Comparison of ENCODE assay signal across 1 cellular context in the genomic region with DNA sequence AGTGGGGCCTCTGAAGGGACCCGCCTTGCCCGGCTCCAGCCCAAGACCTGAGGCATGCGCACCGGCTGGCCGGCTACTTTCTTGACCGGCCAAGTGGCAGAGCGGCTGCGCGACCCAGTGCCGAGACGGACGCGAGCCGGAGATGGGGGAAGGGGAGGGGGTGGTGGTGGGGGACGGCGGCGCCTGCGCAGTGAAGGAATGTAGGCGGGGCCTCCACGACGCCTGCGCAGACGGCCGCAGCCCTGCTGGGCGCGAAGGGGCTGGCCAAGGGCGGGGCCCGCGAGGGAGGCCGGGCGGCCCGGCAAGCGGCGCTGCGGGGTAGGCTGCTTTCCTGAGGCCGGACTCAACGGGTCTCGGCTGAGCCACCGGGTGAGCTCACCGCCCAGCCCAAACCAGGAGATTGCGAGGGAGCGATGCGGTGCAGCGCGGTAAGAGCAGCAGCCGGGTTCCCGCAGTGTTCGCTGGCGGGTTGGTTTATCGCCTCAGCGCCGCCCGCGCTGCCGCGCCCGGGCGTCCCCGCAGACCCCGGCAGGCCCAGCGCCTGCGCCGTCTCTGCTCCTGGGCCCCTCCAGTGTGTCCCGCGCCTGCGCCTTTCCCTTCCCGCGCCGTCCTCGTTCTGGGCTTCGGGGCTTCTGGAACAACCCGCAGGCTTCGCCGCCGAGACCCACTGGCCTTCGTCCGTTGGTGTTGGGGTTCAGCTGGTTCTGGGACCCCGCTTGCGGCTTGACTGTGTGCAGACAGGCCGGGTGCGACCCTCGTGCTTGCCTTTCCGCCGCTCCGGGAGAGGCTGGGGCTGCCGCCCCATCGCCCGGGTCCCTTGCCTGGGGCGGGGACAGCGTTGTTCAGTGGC.
TF ChIP-seq lines count a peak whose summit lies in the region.

A gene with protein sequence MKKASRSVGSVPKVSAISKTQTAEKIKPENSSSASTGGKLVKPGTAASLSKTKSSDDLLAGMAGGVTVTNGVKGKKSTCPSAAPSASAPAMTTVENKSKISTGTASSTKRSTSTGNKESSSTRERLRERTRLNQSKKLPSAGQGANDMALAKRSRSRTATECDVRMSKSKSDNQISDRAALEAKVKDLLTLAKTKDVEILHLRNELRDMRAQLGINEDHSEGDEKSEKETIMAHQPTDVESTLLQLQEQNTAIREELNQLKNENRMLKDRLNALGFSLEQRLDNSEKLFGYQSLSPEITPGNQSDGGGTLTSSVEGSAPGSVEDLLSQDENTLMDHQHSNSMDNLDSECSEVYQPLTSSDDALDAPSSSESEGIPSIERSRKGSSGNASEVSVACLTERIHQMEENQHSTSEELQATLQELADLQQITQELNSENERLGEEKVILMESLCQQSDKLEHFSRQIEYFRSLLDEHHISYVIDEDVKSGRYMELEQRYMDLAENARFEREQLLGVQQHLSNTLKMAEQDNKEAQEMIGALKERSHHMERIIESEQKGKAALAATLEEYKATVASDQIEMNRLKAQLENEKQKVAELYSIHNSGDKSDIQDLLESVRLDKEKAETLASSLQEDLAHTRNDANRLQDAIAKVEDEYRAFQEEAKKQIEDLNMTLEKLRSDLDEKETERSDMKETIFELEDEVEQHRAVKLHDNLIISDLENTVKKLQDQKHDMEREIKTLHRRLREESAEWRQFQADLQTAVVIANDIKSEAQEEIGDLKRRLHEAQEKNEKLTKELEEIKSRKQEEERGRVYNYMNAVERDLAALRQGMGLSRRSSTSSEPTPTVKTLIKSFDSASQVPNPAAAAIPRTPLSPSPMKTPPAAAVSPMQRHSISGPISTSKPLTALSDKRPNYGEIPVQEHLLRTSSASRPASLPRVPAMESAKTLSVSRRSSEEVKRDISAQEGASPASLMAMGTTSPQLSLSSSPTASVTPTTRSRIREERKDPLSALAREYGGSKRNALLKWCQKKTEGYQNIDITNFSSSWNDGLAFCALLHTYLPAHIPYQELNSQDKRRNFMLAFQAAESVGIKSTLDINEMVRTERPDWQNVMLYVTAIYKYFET (plus strand): TSS at position 276 of the 850 bp plus-strand sequence. CDS start 31,401 bp downstream, outside the sequence.

TF ChIP-seq in WTC11, 78 proteins besides CTCF, POLR2A, EP300 and RAD21 (continued from another document):
- TF ChIP-seq, protein P1, sequence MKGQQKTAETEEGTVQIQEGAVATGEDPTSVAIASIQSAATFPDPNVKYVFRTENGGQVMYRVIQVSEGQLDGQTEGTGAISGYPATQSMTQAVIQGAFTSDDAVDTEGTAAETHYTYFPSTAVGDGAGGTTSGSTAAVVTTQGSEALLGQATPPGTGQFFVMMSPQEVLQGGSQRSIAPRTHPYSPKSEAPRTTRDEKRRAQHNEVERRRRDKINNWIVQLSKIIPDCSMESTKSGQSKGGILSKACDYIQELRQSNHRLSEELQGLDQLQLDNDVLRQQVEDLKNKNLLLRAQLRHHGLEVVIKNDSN (CRISPR knock-in tag; IDR thresholded peaks at IDR 0.05): peak; percentile 40; the same call in 1 of the 2 replicates
- TF ChIP-seq, protein P2, sequence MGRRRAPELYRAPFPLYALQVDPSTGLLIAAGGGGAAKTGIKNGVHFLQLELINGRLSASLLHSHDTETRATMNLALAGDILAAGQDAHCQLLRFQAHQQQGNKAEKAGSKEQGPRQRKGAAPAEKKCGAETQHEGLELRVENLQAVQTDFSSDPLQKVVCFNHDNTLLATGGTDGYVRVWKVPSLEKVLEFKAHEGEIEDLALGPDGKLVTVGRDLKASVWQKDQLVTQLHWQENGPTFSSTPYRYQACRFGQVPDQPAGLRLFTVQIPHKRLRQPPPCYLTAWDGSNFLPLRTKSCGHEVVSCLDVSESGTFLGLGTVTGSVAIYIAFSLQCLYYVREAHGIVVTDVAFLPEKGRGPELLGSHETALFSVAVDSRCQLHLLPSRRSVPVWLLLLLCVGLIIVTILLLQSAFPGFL (CRISPR knock-in tag; IDR thresholded peaks at IDR 0.05; ENCODE audit: borderline replicate concordance): 0 out of 2 replicates have a peak, but pooled peaks have one; percentile 58
- TF ChIP-seq FOXP1 (CRISPR knock-in tag; IDR thresholded peaks at IDR 0.05; ENCODE audit: borderline replicate concordance): 0 out of 2 replicates have a peak, but pooled peaks have one; percentile 20
- 0 out of 2 replicates have a peak, but pooled peaks have one; percentile 13 for TF ChIP-seq JUN (CRISPR knock-in tag; IDR thresholded peaks at IDR 0.05)
- TF ChIP-seq, protein P3, sequence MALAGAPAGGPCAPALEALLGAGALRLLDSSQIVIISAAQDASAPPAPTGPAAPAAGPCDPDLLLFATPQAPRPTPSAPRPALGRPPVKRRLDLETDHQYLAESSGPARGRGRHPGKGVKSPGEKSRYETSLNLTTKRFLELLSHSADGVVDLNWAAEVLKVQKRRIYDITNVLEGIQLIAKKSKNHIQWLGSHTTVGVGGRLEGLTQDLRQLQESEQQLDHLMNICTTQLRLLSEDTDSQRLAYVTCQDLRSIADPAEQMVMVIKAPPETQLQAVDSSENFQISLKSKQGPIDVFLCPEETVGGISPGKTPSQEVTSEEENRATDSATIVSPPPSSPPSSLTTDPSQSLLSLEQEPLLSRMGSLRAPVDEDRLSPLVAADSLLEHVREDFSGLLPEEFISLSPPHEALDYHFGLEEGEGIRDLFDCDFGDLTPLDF (CRISPR knock-in tag; IDR thresholded peaks at IDR 0.05): peak; percentile 55; the same call in 1 of the 2 replicates
- TF ChIP-seq, protein P4, sequence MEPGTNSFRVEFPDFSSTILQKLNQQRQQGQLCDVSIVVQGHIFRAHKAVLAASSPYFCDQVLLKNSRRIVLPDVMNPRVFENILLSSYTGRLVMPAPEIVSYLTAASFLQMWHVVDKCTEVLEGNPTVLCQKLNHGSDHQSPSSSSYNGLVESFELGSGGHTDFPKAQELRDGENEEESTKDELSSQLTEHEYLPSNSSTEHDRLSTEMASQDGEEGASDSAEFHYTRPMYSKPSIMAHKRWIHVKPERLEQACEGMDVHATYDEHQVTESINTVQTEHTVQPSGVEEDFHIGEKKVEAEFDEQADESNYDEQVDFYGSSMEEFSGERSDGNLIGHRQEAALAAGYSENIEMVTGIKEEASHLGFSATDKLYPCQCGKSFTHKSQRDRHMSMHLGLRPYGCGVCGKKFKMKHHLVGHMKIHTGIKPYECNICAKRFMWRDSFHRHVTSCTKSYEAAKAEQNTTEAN (CRISPR knock-in tag; IDR thresholded peaks at IDR 0.05): 0 out of 2 replicates have a peak, but pooled peaks have one; percentile 16
- no peak for TF ChIP-seq MXD4 (CRISPR knock-in tag; IDR thresholded peaks at IDR 0.05; ENCODE audit: borderline replicate concordance)
- TF ChIP-seq NFATC4 (CRISPR knock-in tag; IDR thresholded peaks at IDR 0.05): 0 out of 2 replicates have a peak, but pooled peaks have one; percentile 33
- TF ChIP-seq, protein P5, sequence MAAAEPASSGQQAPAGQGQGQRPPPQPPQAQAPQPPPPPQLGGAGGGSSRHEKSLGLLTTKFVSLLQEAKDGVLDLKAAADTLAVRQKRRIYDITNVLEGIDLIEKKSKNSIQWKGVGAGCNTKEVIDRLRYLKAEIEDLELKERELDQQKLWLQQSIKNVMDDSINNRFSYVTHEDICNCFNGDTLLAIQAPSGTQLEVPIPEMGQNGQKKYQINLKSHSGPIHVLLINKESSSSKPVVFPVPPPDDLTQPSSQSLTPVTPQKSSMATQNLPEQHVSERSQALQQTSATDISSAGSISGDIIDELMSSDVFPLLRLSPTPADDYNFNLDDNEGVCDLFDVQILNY (CRISPR knock-in tag; IDR thresholded peaks at IDR 0.05): peak; percentile 79; the same call in 1 of the 2 replicates
- TF ChIP-seq ELF4 (CRISPR knock-in tag; IDR thresholded peaks at IDR 0.05; ENCODE audit: low read depth): 0 out of 2 replicates have a peak, but pooled peaks have one; percentile 58
- TF ChIP-seq, protein P6, sequence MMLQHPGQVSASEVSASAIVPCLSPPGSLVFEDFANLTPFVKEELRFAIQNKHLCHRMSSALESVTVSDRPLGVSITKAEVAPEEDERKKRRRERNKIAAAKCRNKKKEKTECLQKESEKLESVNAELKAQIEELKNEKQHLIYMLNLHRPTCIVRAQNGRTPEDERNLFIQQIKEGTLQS (CRISPR knock-in tag; conservative IDR thresholded peaks at IDR 0.05): no peak
- TF ChIP-seq, protein P7, sequence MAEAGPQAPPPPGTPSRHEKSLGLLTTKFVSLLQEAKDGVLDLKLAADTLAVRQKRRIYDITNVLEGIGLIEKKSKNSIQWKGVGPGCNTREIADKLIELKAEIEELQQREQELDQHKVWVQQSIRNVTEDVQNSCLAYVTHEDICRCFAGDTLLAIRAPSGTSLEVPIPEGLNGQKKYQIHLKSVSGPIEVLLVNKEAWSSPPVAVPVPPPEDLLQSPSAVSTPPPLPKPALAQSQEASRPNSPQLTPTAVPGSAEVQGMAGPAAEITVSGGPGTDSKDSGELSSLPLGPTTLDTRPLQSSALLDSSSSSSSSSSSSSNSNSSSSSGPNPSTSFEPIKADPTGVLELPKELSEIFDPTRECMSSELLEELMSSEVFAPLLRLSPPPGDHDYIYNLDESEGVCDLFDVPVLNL (CRISPR knock-in tag; IDR thresholded peaks at IDR 0.05; ENCODE audit: borderline replicate concordance, low read depth): no peak
- TF ChIP-seq, protein P8, sequence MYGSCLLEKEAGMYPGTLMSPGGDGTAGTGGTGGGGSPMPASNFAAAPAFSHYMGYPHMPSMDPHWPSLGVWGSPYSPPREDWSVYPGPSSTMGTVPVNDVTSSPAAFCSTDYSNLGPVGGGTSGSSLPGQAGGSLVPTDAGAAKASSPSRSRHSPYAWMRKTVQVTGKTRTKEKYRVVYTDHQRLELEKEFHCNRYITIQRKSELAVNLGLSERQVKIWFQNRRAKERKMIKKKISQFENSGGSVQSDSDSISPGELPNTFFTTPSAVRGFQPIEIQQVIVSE (CRISPR knock-in tag; IDR thresholded peaks at IDR 0.05; ENCODE audit: borderline replicate concordance): no peak
